In genomic region chr13:77979721-77980377, GRCh38 we compare ENCODE assay signal across 18 cellular contexts.
A peak's percentile ranks its signal among the peaks of the same experiment; 100 is the strongest.
DNase-seq lines count a peak whose midpoint lies in the region; ATAC-seq and TF ChIP-seq lines count a peak whose summit lies in the region.
"Had no signal": no experiment of that assay in that cellular context is flagged by ENCODE, and none has a peak within 500 bp of the region (broad histone marks: within the 10 kb centered on the region; RNA-seq: fewer than 3 reads in every experiment).

No MANE protein-coding gene starts in this region.

- no peaks in the 10 kb centered on the region for H4K20me1 ChIP-seq in GM23338 (replicated peaks; ENCODE audit: insufficient read depth)

- H3K4me3 Mint-ChIP-seq in GM23338 (no peak overlapping the region), CD14-positive monocyte (no peak overlapping the region)
- H3K4me3 Mint-ChIP-seq: CD8-positive, alpha-beta T cell; memory B cell; nephron progenitor cell had no signal

- no peaks in the 10 kb centered on the region for H3K79me2 ChIP-seq in GM23338 (replicated peaks; ENCODE audit: insufficient read depth)

- H3K9me2 ChIP-seq in GM23338 (ENCODE audit: insufficient read depth): no peaks in the 10 kb centered on the region

- H3K36me3 ChIP-seq in GM23338 (ENCODE audit: insufficient read depth) (no peaks in the 10 kb centered on the region), brain microvascular endothelial cell (replicated peaks) (no peaks in the 10 kb centered on the region), mesodermal cell (ENCODE audit: control insufficient read depth, insufficient read depth, low read length) (no peaks in the 10 kb centered on the region)

- H3K27me3 Mint-ChIP-seq in GM23338 (ENCODE audit: insufficient read depth, low read depth, poor library complexity) (no peaks in the 10 kb centered on the region), CD14-positive monocyte (ENCODE audit: low read depth in 3 of 3) (no peaks in the 10 kb centered on the region)

- H3K27me3 ChIP-seq in GM23338 (ENCODE audit: insufficient read depth) (no peaks in the 10 kb centered on the region), brain microvascular endothelial cell (replicated peaks) (no peaks in the 10 kb centered on the region)

- no peak overlapping the region for H3K4me2 ChIP-seq in GM23338
- H3K4me2 ChIP-seq: KMS-11 had no signal

- 0 out of 2 replicates have a peak overlapping the region, but pooled peaks have one; percentile 35 for H2AFZ ChIP-seq in GM23338

- H3K9me3 ChIP-seq in mesodermal cell (ENCODE audit: control insufficient read depth, low read length): peaks cover 11% of the 10 kb centered on the region

- ATAC-seq in GM23338: no peak
- ATAC-seq in GM18907 (IDR thresholded peaks at IDR 0.05; ENCODE audit: unreplicated experiment): no peak
- ATAC-seq in HG02759 (IDR thresholded peaks at IDR 0.05; ENCODE audit: unreplicated experiment): no peak
- ATAC-seq: CD8-positive, alpha-beta T cell; psoas muscle had no signal

- H3K4me1 Mint-ChIP-seq in GM23338 (peaks cover 10% of the 10 kb centered on the region), CD14-positive monocyte (no peaks in the 10 kb centered on the region)
- H3K4me1 Mint-ChIP-seq: memory B cell, nephron progenitor cell had no signal

- H3F3A ChIP-seq in GM23338 (replicated peaks; ENCODE audit: low read depth): no peaks in the 10 kb centered on the region

- WGBS in mesodermal cell (ENCODE audit: insufficient coverage in 2 of 2), 2 experiments: 77 to 79% methylated on average over 2 of the region's 3 CpGs

- TF ChIP-seq CTCF in GM23338 (conservative IDR thresholded peaks at IDR 0.05; ENCODE audit: low read depth in 2 of 2) (no peak), brain microvascular endothelial cell (IDR thresholded peaks at IDR 0.05; ENCODE audit: low read depth, low read length, missing control alignments) (no peak), CD14-positive monocyte (IDR thresholded peaks at IDR 0.05) (no peak)

- in situ Hi-C loops in brain microvascular endothelial cell (cut with HindIII; ENCODE audit: low pct_ligation_motif_present, low sequenced_read_pairs): no loop called here

- H3K27ac ChIP-seq in GM23338 (ENCODE audit: low read depth) (no peak overlapping the region), brain microvascular endothelial cell (peak overlapping the region; percentile 54), mesodermal cell (ENCODE audit: low read depth, low read length, severe bottlenecking) (peak overlapping the region; percentile 12)
- H3K27ac ChIP-seq: KMS-11, psoas muscle, RWPE1 had no signal

- H3K9me3 Mint-ChIP-seq in GM23338 (peaks cover 9% of the 10 kb centered on the region), CD14-positive monocyte (peaks cover 0 to 11% (median 6%) of the 10 kb centered on the region in 7 donors)

- no peak overlapping the region for H3K4me3 ChIP-seq in GM23338
- no peak overlapping the region for H3K4me3 ChIP-seq in brain microvascular endothelial cell (ENCODE audit: low read depth, low read length)
- no peak overlapping the region for H3K4me3 ChIP-seq in mesodermal cell (ENCODE audit: extremely low read depth, insufficient read depth, low read length, poor library complexity, severe bottlenecking)
- H3K4me3 ChIP-seq: psoas muscle had no signal

- DNase-seq in A172 (ENCODE audit: low spot score): peak; percentile 3
- DNase-seq in GM23338 (ENCODE audit: low spot score): no peak
- no peak for DNase-seq in brain microvascular endothelial cell
- no peak for DNase-seq in DMS114 treated with DMSO at 0.1 percent for 48 hours (lab: John Stamatoyannopoulos, UW; ENCODE audit: unreplicated experiment)
- no peak for DNase-seq in CD14-positive monocyte (ENCODE audit: low spot score)
- DNase-seq: activated CD4-positive, alpha-beta T cell treated with anti-CD3 and anti-CD28 coated beads, Interleukin-2, amount 50 U/mL, for 4 hours; activated gamma-delta T cell; CD8-positive, alpha-beta T cell; effector memory CD4-positive, alpha-beta T cell; NCI-H2029 treated with DMSO at 0.1 percent for 48 hours; nephron progenitor cell; psoas muscle had no signal

- intact Hi-C loops in CD14-positive monocyte (cut with micrococcal nuclease): no loop called here

- no peaks in the 10 kb centered on the region for H3K4me1 ChIP-seq in GM23338 (ENCODE audit: insufficient read depth)
- H3K4me1 ChIP-seq in mesodermal cell (ENCODE audit: control insufficient read depth, insufficient read depth, low read length, poor library complexity, severe bottlenecking): peaks cover 25% of the 10 kb centered on the region
- H3K4me1 ChIP-seq: psoas muscle had no signal

- H3K36me3 Mint-ChIP-seq in GM23338 (ENCODE audit: low read depth) (peaks cover 19% of the 10 kb centered on the region), CD14-positive monocyte (no peaks in the 10 kb centered on the region)
- H3K36me3 Mint-ChIP-seq: CD8-positive, alpha-beta T cell; memory B cell had no signal

- H3K27ac Mint-ChIP-seq in GM23338 (peak overlapping the region; percentile 80), CD14-positive monocyte (no peak overlapping the region)
- H3K27ac Mint-ChIP-seq: CD8-positive, alpha-beta T cell; memory B cell had no signal

TF ChIP-seq in GM23338, 12 proteins besides CTCF, POLR2A, EP300 and RAD21 (continues in another document):
- TF ChIP-seq ETS1 (IDR thresholded peaks at IDR 0.05) (no peak), EZH2phosphoT487 (IDR thresholded peaks at IDR 0.05; ENCODE audit: unreplicated experiment) (no peak), STAT1 (IDR thresholded peaks at IDR 0.05; ENCODE audit: unreplicated experiment) (no peak), ZNF462 (CRISPR knock-in tag; IDR thresholded peaks at IDR 0.05) (no peak), ZNF331 (CRISPR knock-in tag; IDR thresholded peaks at IDR 0.05; ENCODE audit: low read depth) (no peak)
